ENCODE assay signal across 18 cellular contexts in the genomic region with DNA sequence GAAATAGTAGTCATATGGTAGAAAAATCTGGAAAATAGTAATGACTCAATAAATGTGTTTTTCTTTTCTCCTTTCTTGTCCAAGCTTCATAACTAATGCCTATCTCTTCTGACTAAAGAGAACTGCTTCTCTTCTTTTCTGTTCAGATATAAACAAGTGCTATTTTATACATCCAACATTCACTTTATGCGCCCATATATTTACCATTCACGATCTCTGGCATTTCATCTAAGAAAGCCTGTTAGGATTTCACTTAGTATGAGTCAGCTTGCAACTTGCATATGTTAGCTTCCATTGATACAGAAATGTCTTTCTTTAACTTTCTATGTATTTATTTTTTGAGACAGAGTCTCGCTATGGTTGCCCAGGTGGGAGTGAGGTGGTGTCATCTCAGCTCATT.
A peak's percentile ranks its signal among the peaks of the same experiment; 100 is the strongest.
DNase-seq lines count a peak whose midpoint lies in the region; ATAC-seq and TF ChIP-seq lines count a peak whose summit lies in the region.
"Had no signal": no experiment of that assay in that cellular context is flagged by ENCODE, and none has a peak within 500 bp of the region (broad histone marks: within the 10 kb centered on the region; RNA-seq: fewer than 3 reads in every experiment).

No MANE protein-coding gene starts in this region.

- H3K4me1 ChIP-seq in IMR-90 (ENCODE audit: control insufficient read depth, insufficient read depth, low read length) (peaks cover 32% of the 10 kb centered on the region), mesenchymal stem cell (ENCODE audit: control insufficient read depth, insufficient read depth, low read depth, low read length) (peaks cover 12% of the 10 kb centered on the region)
- H3K4me1 ChIP-seq: BE2C, HAP-1 had no signal

- H2AK9ac ChIP-seq in IMR-90 (replicated peaks; ENCODE audit: low read depth, low read length, poor library complexity), result no peak overlapping the region

- H3K79me1 ChIP-seq in IMR-90 (ENCODE audit: low read depth in 1 of 2, low read length in 2 of 2), result no peaks in the 10 kb centered on the region
- no peaks in the 10 kb centered on the region for H3K79me1 ChIP-seq in mesenchymal stem cell (replicated peaks; ENCODE audit: low read length, poor library complexity, severe bottlenecking)

- 0 out of 2 replicates have a peak overlapping the region, but pooled peaks have one; percentile 81 for H2AK5ac ChIP-seq in IMR-90 (ENCODE audit: low read depth, low read length)
- no peak overlapping the region for H2AK5ac ChIP-seq in mesenchymal stem cell (ENCODE audit: low read length, severe bottlenecking)

- H3K14ac ChIP-seq in IMR-90 (replicated peaks; ENCODE audit: low read depth, low read length), result 0 out of 2 replicates have a peak overlapping the region, but pooled peaks have one; percentile 14
- H3K14ac ChIP-seq in mesenchymal stem cell (ENCODE audit: low read length in 2 of 2), result no peak overlapping the region

- H2BK15ac ChIP-seq in IMR-90 (ENCODE audit: low read depth, low read length) (no peak overlapping the region; the same call in 2 of the 3 replicates), mesenchymal stem cell (ENCODE audit: low read depth, poor library complexity, severe bottlenecking) (no peak overlapping the region)

- no peaks in the 10 kb centered on the region for H3K9me3 Mint-ChIP-seq in chondrocyte (ENCODE audit: low read depth)
- H3K9me3 Mint-ChIP-seq: CD8-positive, alpha-beta memory T cell had no signal

- H3K36me3 Mint-ChIP-seq in chondrocyte (ENCODE audit: low read depth), result no peaks in the 10 kb centered on the region
- H3K36me3 Mint-ChIP-seq: CD4-positive, CD25-positive, alpha-beta regulatory T cell; CD8-positive, alpha-beta memory T cell had no signal

- no peaks in the 10 kb centered on the region for H3K27me3 Mint-ChIP-seq in chondrocyte (ENCODE audit: low read depth)

- H3K9me3 ChIP-seq in AG04450 (ENCODE audit: control insufficient read depth, insufficient read depth, low read length) (no peaks in the 10 kb centered on the region), IMR-90 (ENCODE audit: control insufficient read depth, insufficient read depth, low read length) (no peaks in the 10 kb centered on the region), mesenchymal stem cell (ENCODE audit: control insufficient read depth, low read length) (no peaks in the 10 kb centered on the region)
- H3K9me3 ChIP-seq: BE2C, Caco-2, HAP-1 had no signal

- CTCF ChIA-PET in AG04450 (lab: Charles Lee) (interaction anchor here (1.4 kb wide), 1 partner anchor 122 kb away, joined by 3 read pairs; no protein-coding TSS in a partner anchor), IMR-90 (lab: Yijun Ruan, JAX) (interaction anchor here (1.1 kb wide), 1 partner anchor 382 kb away, joined by 3 read pairs; no protein-coding TSS in a partner anchor)

- H2BK5ac ChIP-seq in IMR-90 (ENCODE audit: low read depth, low read length, poor library complexity, severe bottlenecking), result peak overlapping the region; percentile 74
- no peak overlapping the region for H2BK5ac ChIP-seq in mesenchymal stem cell (ENCODE audit: low read depth, low read length, poor library complexity, severe bottlenecking)

- H3K4me2 ChIP-seq in IMR-90 (ENCODE audit: low read depth, low read length), result peak overlapping the region; percentile 69
- H3K4me2 ChIP-seq in mesenchymal stem cell (ENCODE audit: low read length, poor library complexity, severe bottlenecking), result no peak overlapping the region

- H3K9ac ChIP-seq in IMR-90 (ENCODE audit: low read depth, low read length), result no peak overlapping the region
- no peak overlapping the region for H3K9ac ChIP-seq in mesenchymal stem cell (ENCODE audit: low read length)

- in situ Hi-C loops in IMR-90 (cut with MboI; ENCODE audit: low sequenced_read_pairs), result no loop called here

- POLR2A ChIA-PET in AG04450 (lab: Yijun Ruan, JAX), result interaction anchor here (1.9 kb wide), 1 partner anchor 98 kb away, joined by 7 read pairs; no protein-coding TSS in a partner anchor
- POLR2A ChIA-PET in IMR-90 (lab: Charles Lee; ENCODE audit: unreplicated experiment), result no interaction called here

- H2BK12ac ChIP-seq in mesenchymal stem cell (ENCODE audit: low read length in 2 of 2), result peak overlapping the region; percentile 69 to 70

- dilution Hi-C loops in IMR-90 (cut with HindIII; ENCODE audit: low sequenced_read_pairs, unreplicated experiment), result no loop called here

- H4K5ac ChIP-seq in IMR-90 (ENCODE audit: low read depth, low read length), result peak overlapping the region; percentile 51; the same call in 1 of the 2 replicates

- peaks cover 29% of the 10 kb centered on the region for H3K9me1 ChIP-seq in IMR-90 (ENCODE audit: insufficient read depth, low read length)

- H3K23ac ChIP-seq in IMR-90 (ENCODE audit: low read depth, low read length) (no peak overlapping the region), mesenchymal stem cell (ENCODE audit: low read length in 2 of 2) (no peak overlapping the region)

- H4K91ac ChIP-seq in IMR-90 (ENCODE audit: insufficient read depth, low read depth, low read length) (no peak overlapping the region), mesenchymal stem cell (ENCODE audit: low read length) (peak overlapping the region; percentile 52)

- intact Hi-C loops in IMR-90 (cut with micrococcal nuclease) (loop anchor here (1.0 kb wide), 1 partner anchor 382 kb away; no protein-coding TSS in a partner anchor), posterior cingulate gyrus (cut with DNase I) (no loop called here)

- H3K4me1 Mint-ChIP-seq in chondrocyte (ENCODE audit: low read depth), result peaks cover 67% of the 10 kb centered on the region
- H3K4me1 Mint-ChIP-seq: CD4-positive, CD25-positive, alpha-beta regulatory T cell had no signal

- TF ChIP-seq RAD21 in IMR-90 (IDR thresholded peaks at IDR 0.05; ENCODE audit: low read length), result no peak

- H3K4ac ChIP-seq in IMR-90 (ENCODE audit: low read depth, low read length) (peak overlapping the region; percentile 50; the same call in 1 of the 2 replicates), mesenchymal stem cell (ENCODE audit: low read depth in 1 of 2, low read length in 2 of 2) (no peak overlapping the region)

- H2AFZ ChIP-seq in IMR-90 (replicated peaks; ENCODE audit: low read length, poor library complexity) (no peak overlapping the region), mesenchymal stem cell (ENCODE audit: low read depth, low read length) (no peak overlapping the region)

- no peaks in the 10 kb centered on the region for H3K27me3 ChIP-seq in AG04450 (ENCODE audit: control insufficient read depth, insufficient read depth, low read length)
- no peaks in the 10 kb centered on the region for H3K27me3 ChIP-seq in IMR-90 (ENCODE audit: control insufficient read depth, insufficient read depth, low read length)
- H3K27me3 ChIP-seq in mesenchymal stem cell (ENCODE audit: control insufficient read depth in 1 of 2, insufficient read depth in 1 of 2, low read length in 2 of 2), result no peaks in the 10 kb centered on the region
- H3K27me3 ChIP-seq: BE2C had no signal

- H3K4me3 Mint-ChIP-seq in chondrocyte (ENCODE audit: unreplicated experiment), result no peak overlapping the region
- H3K4me3 Mint-ChIP-seq: CD4-positive, CD25-positive, alpha-beta regulatory T cell; CD8-positive, alpha-beta memory T cell had no signal

- no peak overlapping the region for H3K56ac ChIP-seq in IMR-90 (ENCODE audit: extremely low read depth, insufficient read depth, low read length)

- H3K18ac ChIP-seq in IMR-90 (ENCODE audit: low read depth, low read length) (no peak overlapping the region), mesenchymal stem cell (ENCODE audit: low read depth in 1 of 2, low read length in 2 of 2) (peak overlapping the region; percentile 48 to 84)

- TF ChIP-seq POLR2A in IMR-90 (IDR thresholded peaks at IDR 0.05; ENCODE audit: low read depth, low read length), result no peak

- no peak for TF ChIP-seq CTCF in AG04450 (IDR thresholded peaks at IDR 0.05; ENCODE audit: low read depth, low read length)
- TF ChIP-seq CTCF in IMR-90 (conservative IDR thresholded peaks at IDR 0.05; ENCODE audit: low read depth, low read length), result no peak
- no peak for TF ChIP-seq CTCF in chondrocyte (IDR thresholded peaks at IDR 0.05)

- ATAC-seq in IMR-90 (ENCODE audit: low read depth), result peak; percentile 69
- no peak for ATAC-seq in HG02571 (IDR thresholded peaks at IDR 0.05; ENCODE audit: unreplicated experiment)
- ATAC-seq in GM21825 (IDR thresholded peaks at IDR 0.05; ENCODE audit: unreplicated experiment), result no peak

- no peaks in the 10 kb centered on the region for H4K20me1 ChIP-seq in IMR-90 (ENCODE audit: insufficient read depth, low read length)

- no peak overlapping the region for H3K4me3 ChIP-seq in AG04450 (ENCODE audit: low read depth, low read length)
- no peak overlapping the region for H3K4me3 ChIP-seq in IMR-90 (ENCODE audit: insufficient read depth, low read depth, low read length)
- H3K4me3 ChIP-seq in mesenchymal stem cell (ENCODE audit: insufficient read depth in 1 of 2, low read depth in 1 of 2, low read length in 2 of 2), result no peak overlapping the region
- H3K4me3 ChIP-seq: HAP-1 had no signal

- H2BK120ac ChIP-seq in IMR-90 (ENCODE audit: low read depth, low read length) (peak overlapping the region; percentile 86; the same call in 1 of the 2 replicates), mesenchymal stem cell (ENCODE audit: low read depth, low read length) (peak overlapping the region; percentile 9)

- peak overlapping the region; percentile 26; the same call in 1 of the 2 replicates for H2BK20ac ChIP-seq in IMR-90 (ENCODE audit: low read depth, low read length)

- H3K27ac Mint-ChIP-seq in chondrocyte (ENCODE audit: unreplicated experiment), result peak overlapping the region; percentile 58
- H3K27ac Mint-ChIP-seq: CD4-positive, CD25-positive, alpha-beta regulatory T cell; CD8-positive, alpha-beta memory T cell had no signal

- H3K36me3 ChIP-seq in IMR-90 (ENCODE audit: control insufficient read depth, insufficient read depth, low read length) (no peaks in the 10 kb centered on the region), mesenchymal stem cell (ENCODE audit: control insufficient read depth in 1 of 2, insufficient read depth in 2 of 2, low read depth in 1 of 2, low read length in 2 of 2) (no peaks in the 10 kb centered on the region)
- H3K36me3 ChIP-seq: BE2C, HAP-1 had no signal

- H4K8ac ChIP-seq in IMR-90 (ENCODE audit: low read depth in 2 of 2, low read length in 2 of 2), result peak overlapping the region in 1 of 2 experiments; percentile 67; a peak in 2 of 4 replicates
- peak overlapping the region; percentile 64 for H4K8ac ChIP-seq in mesenchymal stem cell (ENCODE audit: low read length)

- H3K27ac ChIP-seq in AG04450 (ENCODE audit: low read depth, low read length) (no peak overlapping the region), IMR-90 (ENCODE audit: insufficient read depth, low read length) (peak overlapping the region; percentile 78; the same call in 1 of the 2 replicates), mesenchymal stem cell (ENCODE audit: low read length, poor library complexity, severe bottlenecking) (no peak overlapping the region)

- no CpG with 5 or more reads among the region's 3 CpGs for WGBS in IMR-90 (ENCODE audit: extremely low coverage in 2 of 2, insufficient read length in 1 of 2), 2 experiments
- 40% methylated on average over 3 of the region's 3 CpGs for WGBS in mesenchymal stem cell

- DNase-seq in AG04450 (ENCODE audit: low read depth, low spot score) (peak; percentile 32), IMR-90 (peak; percentile 84), chondrocyte (ENCODE audit: low spot score) (no peak), mesenchymal stem cell (peak; percentile 62), posterior cingulate gyrus (no peak), putamen (ENCODE audit: low spot score) (no peak)
- DNase-seq: 8988T; BE2C; C1 segment of cervical spinal cord; Caco-2; CD4-positive, CD25-positive, alpha-beta regulatory T cell; CD8-positive, alpha-beta memory T cell; DMS153; DMS79; GF-D8 had no signal

- no TSS peak for BruUV-seq in IMR-90 (replicated peaks; lab: Mats Ljungman, UMichigan)

Comparison
In these comparisons a context has a peak if more than half of its experiments do, and no peak if none do; other contexts are left out.
1. DNase-seq: peak in AG04450 (single experiment), IMR-90 (single experiment) and mesenchymal stem cell (single experiment); none in chondrocyte (single experiment), posterior cingulate gyrus (0 of 10) and putamen (single experiment).